In the genomic region with DNA sequence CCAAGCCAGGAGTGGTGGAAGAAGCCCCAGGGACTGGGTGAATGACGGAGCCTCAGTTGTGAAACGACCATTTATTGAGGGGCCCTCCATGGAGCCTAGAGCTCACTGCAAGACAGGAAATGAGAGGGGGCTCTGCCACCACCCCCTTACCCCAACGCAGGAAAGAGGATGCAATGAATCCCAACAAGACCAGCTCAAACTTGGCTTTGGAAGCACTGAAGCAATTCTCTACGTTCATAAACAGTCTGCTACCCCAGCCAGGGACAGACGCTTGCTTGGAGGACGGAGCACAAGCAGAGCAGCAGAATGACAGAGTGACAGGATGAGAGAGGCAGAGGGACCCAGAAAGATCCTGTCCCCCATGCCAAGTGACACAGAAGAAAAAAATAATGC, we compare ENCODE assay signal across 9 cellular contexts. TPM values are rescaled to one million over a fixed set of nuclear protein-coding genes. Genes with fewer than 3 reads are reported as not detected.
DNase-seq lines count a peak whose midpoint lies in the region; ATAC-seq and TF ChIP-seq lines count a peak whose summit lies in the region.
"Had no signal": no experiment of that assay in that cellular context is flagged by ENCODE, and none has a peak within 500 bp of the region (broad histone marks: within the 10 kb centered on the region; RNA-seq: fewer than 3 reads in every experiment).

No MANE protein-coding gene starts in this region.

- H3K4me1 ChIP-seq in thyroid gland, result peaks cover 39 to 62% of the 10 kb centered on the region in 2 donors

- TF ChIP-seq CTCF in lower leg skin (IDR thresholded peaks at IDR 0.05), result no peak
- TF ChIP-seq CTCF in thyroid gland (IDR thresholded peaks at IDR 0.05), result no peak

- H3K27me3 ChIP-seq in thyroid gland, result no peaks in the 10 kb centered on the region

- H3K27ac ChIP-seq in angular gyrus (ENCODE audit: low read depth, low read length) (peak overlapping the region; percentile 30), thyroid gland (peak overlapping the region in 2 of 3 donors; percentile 18 to 67)

- 5 to 8% methylated on average over 6 of the region's 6 CpGs for WGBS in lower leg skin, 2 donors
- WGBS in thyroid gland, 2 donors, result 8% methylated on average over 6 of the region's 6 CpGs

- H3K9me3 ChIP-seq in thyroid gland, result no peaks in the 10 kb centered on the region

- peaks cover 2% of the 10 kb centered on the region for H3K36me3 Mint-ChIP-seq in activated CD8-positive, alpha-beta memory T cell treated with anti-CD3 and anti-CD28 coated beads, Interleukin-2, amount 10 ng/mL, durations not matched to agents 7 days and 5 days

- H3K4me3 ChIP-seq in lower leg skin (ENCODE audit: low read depth, poor library complexity, severe bottlenecking) (peak overlapping the region; percentile 95), thyroid gland (replicated peaks in 1 of 3) (peak overlapping the region; percentile 84 to 96 (median 90))

- DNase-seq in activated CD8-positive, alpha-beta memory T cell treated with anti-CD3 and anti-CD28 coated beads, Interleukin-2, amount 10 ng/mL, durations not matched to agents 7 days and 5 days, result no peak
- no peak for DNase-seq in activated CD8-positive, alpha-beta memory T cell treated with anti-CD3 and anti-CD28 coated beads, Interleukin-2, amount 50 U/mL, for 4 hours
- DNase-seq in lower leg skin (ENCODE audit: low spot score in 2 of 2) (no peak), thyroid gland (no peak), NCI-H524 treated with DMSO at 0.1 percent for 48 hours (lab: John Stamatoyannopoulos, UW) (no peak), NCI-H226 (no peak)
- DNase-seq: activated effector memory CD4-positive, alpha-beta T cell treated with Interleukin-2 at 50 U/mL for 16 hours had no signal

- no peak for ATAC-seq in activated CD8-positive, alpha-beta memory T cell treated with anti-CD3 and anti-CD28 coated beads, Interleukin-2, amount 10 ng/mL, durations not matched to agents 7 days and 5 days
- ATAC-seq in esophagus mucosa, result no peak

- TF ChIP-seq POLR2A in lower leg skin (IDR thresholded peaks at IDR 0.05) (no peak), thyroid gland (IDR thresholded peaks at IDR 0.05) (no peak)

- H3K27ac Mint-ChIP-seq in activated CD8-positive, alpha-beta memory T cell treated with anti-CD3 and anti-CD28 coated beads, Interleukin-2, amount 10 ng/mL, durations not matched to agents 7 days and 5 days, result peak overlapping the region; percentile 21

- intact Hi-C loops in lower leg skin (cut with DNase I; ENCODE audit: low total_unique reads), result no loop called here
- intact Hi-C loops in thyroid gland (cut with DNase I), result no loop called here

- H3K9me3 Mint-ChIP-seq in activated CD8-positive, alpha-beta memory T cell treated with anti-CD3 and anti-CD28 coated beads, Interleukin-2, amount 10 ng/mL, durations not matched to agents 7 days and 5 days (ENCODE audit: low read depth), result no peaks in the 10 kb centered on the region

- CTCF ChIA-PET in activated CD8-positive, alpha-beta memory T cell treated with anti-CD3 and anti-CD28 coated beads, Interleukin-2, amount 10 ng/mL, durations not matched to agents 7 days and 5 days (lab: Charles Lee), result interaction anchor here (1.4 to 6.3 kb wide), 5 partner anchors 15 to 236 kb away, joined by 3 to 59 read pairs (median 12); a partner anchor contains a TSS

- no peaks in the 10 kb centered on the region for H3K27me3 Mint-ChIP-seq in activated CD8-positive, alpha-beta memory T cell treated with anti-CD3 and anti-CD28 coated beads, Interleukin-2, amount 10 ng/mL, durations not matched to agents 7 days and 5 days

- peaks cover 47% of the 10 kb centered on the region for H3K4me1 Mint-ChIP-seq in activated CD8-positive, alpha-beta memory T cell treated with anti-CD3 and anti-CD28 coated beads, Interleukin-2, amount 10 ng/mL, durations not matched to agents 7 days and 5 days

- peak overlapping the region; percentile 77 for H3K4me3 Mint-ChIP-seq in activated CD8-positive, alpha-beta memory T cell treated with anti-CD3 and anti-CD28 coated beads, Interleukin-2, amount 10 ng/mL, durations not matched to agents 7 days and 5 days

- no peaks in the 10 kb centered on the region for H3K36me3 ChIP-seq in thyroid gland

RNA-seq across cellular contexts. Expression of a gene that starts 1.0 kb away (rescaled TPM):
- total RNA-seq in activated CD8-positive, alpha-beta memory T cell treated with anti-CD3 and anti-CD28 coated beads, Interleukin-2, amount 10 ng/mL, durations not matched to agents 7 days and 5 days, result 10 to 100 TPM; 42.3 to 65.4 TPM
- total RNA-seq in lower leg skin, result 10 to 100 TPM; 45.9 to 53.7 (median 49.2) TPM
- total RNA-seq in thyroid gland, result 10 to 100 TPM; 33.2 to 69.4 (median 55.5) TPM
- 45.2 TPM for total RNA-seq in esophagus mucosa

RNA-seq across cellular contexts. Expression of a gene that starts 19.9 kb away (rescaled TPM):
- total RNA-seq in activated CD8-positive, alpha-beta memory T cell treated with anti-CD3 and anti-CD28 coated beads, Interleukin-2, amount 10 ng/mL, durations not matched to agents 7 days and 5 days, result 100 to 1,000 TPM; 117 to 124 TPM
- total RNA-seq in lower leg skin (1 to 10 TPM in 3 of 4 donors, not detected in 1; 1.6 to 3.2 (median 2.3) TPM), thyroid gland (1 to 10 TPM in 2 of 4 donors, under 1 TPM in 2; 0.54 to 2.6 (median 0.95) TPM), esophagus mucosa (13.9 TPM)

RNA-seq across cellular contexts. Expression of a gene that starts 26.0 kb away (rescaled TPM):
- total RNA-seq in activated CD8-positive, alpha-beta memory T cell treated with anti-CD3 and anti-CD28 coated beads, Interleukin-2, amount 10 ng/mL, durations not matched to agents 7 days and 5 days, result 10 to 100 TPM; 60.4 to 81.9 TPM
- total RNA-seq in lower leg skin (10 to 100 TPM; 23.2 to 61.1 (median 33.2) TPM), thyroid gland (10 to 100 TPM; 15.2 to 27.3 (median 22.7) TPM), esophagus mucosa (24.8 TPM)

RNA-seq across cellular contexts. Expression of a gene that starts 30.9 kb away (rescaled TPM):
- total RNA-seq in activated CD8-positive, alpha-beta memory T cell treated with anti-CD3 and anti-CD28 coated beads, Interleukin-2, amount 10 ng/mL, durations not matched to agents 7 days and 5 days, result not detected
- not detected for total RNA-seq in lower leg skin
- not detected for total RNA-seq in thyroid gland
- total RNA-seq in esophagus mucosa, result 0.12 TPM

RNA-seq across cellular contexts. Expression of a gene that starts 43.9 kb away (rescaled TPM):
- 1 to 10 TPM; 1.4 to 2.4 TPM for total RNA-seq in activated CD8-positive, alpha-beta memory T cell treated with anti-CD3 and anti-CD28 coated beads, Interleukin-2, amount 10 ng/mL, durations not matched to agents 7 days and 5 days
- total RNA-seq in lower leg skin (10 to 100 TPM in 3 of 4 donors, 1 to 10 TPM in 1; 9.1 to 26.2 (median 17.2) TPM), thyroid gland (1 to 10 TPM; 7.9 to 9.9 (median 9.1) TPM), esophagus mucosa (3.4 TPM)
